17 cellular contexts compared by ENCODE assay signal in the genomic region with DNA sequence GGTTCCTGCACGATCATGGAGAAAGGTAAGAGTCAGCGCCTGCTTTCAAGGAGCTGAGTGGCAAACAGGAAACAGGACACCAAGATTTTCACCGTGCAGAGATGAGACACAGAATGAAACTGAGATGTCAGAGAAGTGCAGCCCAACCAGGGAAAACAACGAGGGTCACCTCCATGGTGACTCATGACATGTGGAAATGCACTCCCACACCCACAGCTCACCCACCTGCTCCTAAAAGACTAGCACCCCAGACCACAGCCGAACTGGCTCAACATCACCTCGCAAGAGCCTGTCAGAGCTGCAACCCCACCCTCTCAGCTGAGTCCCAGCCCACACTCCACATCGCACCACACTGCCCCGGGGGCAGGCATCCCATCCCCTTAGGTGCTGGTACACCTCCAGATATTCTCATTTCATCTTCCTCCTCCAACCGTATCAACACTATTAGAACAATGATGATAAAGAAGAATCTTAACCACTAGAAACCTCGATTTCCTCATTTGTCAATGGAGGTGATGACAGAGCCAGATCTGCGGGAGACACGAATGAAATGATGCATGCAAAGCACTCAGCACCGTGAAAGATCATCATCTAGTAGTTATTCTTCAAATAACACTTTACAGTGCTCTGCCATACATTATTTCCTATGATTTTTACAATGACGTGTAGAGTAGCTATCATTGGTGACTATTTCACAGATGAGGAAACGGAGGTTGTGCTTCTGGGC.
DNase-seq lines count a peak whose midpoint lies in the region; ATAC-seq lines count a peak whose summit lies in the region.
"Had no signal": no experiment of that assay in that cellular context is flagged by ENCODE, and none has a peak within 500 bp of the region (broad histone marks: within the 10 kb centered on the region; RNA-seq: fewer than 3 reads in every experiment).

No MANE protein-coding gene starts in this region.

- peak; percentile 21 to 34 (median 31) for DNase-seq in stimulated activated CD4-positive, alpha-beta T cell treated with anti-CD3 and anti-CD28 coated beads, Interleukin-12 subunit alpha, Interleukin-12 subunit beta, amount 100 ng/mL, for 48 hours (ENCODE audit: low read depth in 2 of 3, low spot score in 1 of 3)
- no peak for DNase-seq in stimulated activated CD4-positive, alpha-beta T cell treated with anti-CD3 and anti-CD28 coated beads, Interleukin-4, amount 100 ng/mL, for 1 hour
- peak; percentile 49 for DNase-seq in activated T-cell treated with anti-CD3 and anti-CD28 coated beads, Interleukin-2, amount 50 U/mL, for 24 hours
- peak; percentile 80 for DNase-seq in natural killer cell treated with Interleukin-12 subunit alpha and Interleukin-12 subunit beta and Interleukin-15 and Interleukin-18, amount 100 ng/mL, for 72 hours (ENCODE audit: low spot score)
- DNase-seq in aorta (peak; percentile 21 to 55), NOMO-1 (lab: John Stamatoyannopoulos, UW; ENCODE audit: unreplicated experiment in 2 of 2) (no peak), DMS 273 treated with DMSO at 0.1 percent for 48 hours (lab: John Stamatoyannopoulos, UW) (no peak), SHP77 (lab: John Stamatoyannopoulos, UW) (no peak)
- DNase-seq: central memory CD4-positive, alpha-beta T cell; MV-4-11; stomach had no signal

- H3K9me3 ChIP-seq in aorta (ENCODE audit: control insufficient read depth, low read length): peaks cover under 1% of the 10 kb centered on the region

- peak; percentile 90 for ATAC-seq in natural killer cell treated with Interleukin-12 subunit alpha and Interleukin-12 subunit beta and Interleukin-15 and Interleukin-18, amount 100 ng/mL, for 72 hours
- ATAC-seq in aorta (ENCODE audit: low FRiP score): no peak
- ATAC-seq: left lobe of liver had no signal

- peaks cover 9% of the 10 kb centered on the region for H3K9me3 Mint-ChIP-seq in activated T-cell treated with anti-CD3 and anti-CD28 coated beads, Interleukin-2, amount 50 U/mL, for 24 hours
- peaks cover 4% of the 10 kb centered on the region for H3K9me3 Mint-ChIP-seq in natural killer cell treated with Interleukin-12 subunit alpha and Interleukin-12 subunit beta and Interleukin-15 and Interleukin-18, amount 100 ng/mL, for 72 hours
- H3K9me3 Mint-ChIP-seq: activated T-helper 2 cell treated with anti-CD3 and anti-CD28 coated beads, Interferon-gamma antibody, Interleukin-2, Interleukin-4, amounts not matched to agents 10 μg/mL and 5 μg/mL and 100 μg/mL, durations not matched to agents 14 hours and 24 hours and 36 hours had no signal

- H3K36me3 ChIP-seq in aorta (ENCODE audit: control insufficient read depth in 1 of 2, insufficient read depth in 2 of 2, low read length in 1 of 2): no peaks in the 10 kb centered on the region
- H3K36me3 ChIP-seq: BLaER1 treated with 17β-estradiol and CSF1 and Interleukin-3, amounts not matched to agents 10 nM and 100 nM; stomach had no signal

- peaks cover 20% of the 10 kb centered on the region for H3K4me1 Mint-ChIP-seq in activated T-cell treated with anti-CD3 and anti-CD28 coated beads, Interleukin-2, amount 50 U/mL, for 24 hours (ENCODE audit: low read depth)
- peaks cover 14 to 20% of the 10 kb centered on the region in 2 donors for H3K4me1 Mint-ChIP-seq in natural killer cell treated with Interleukin-12 subunit alpha and Interleukin-12 subunit beta and Interleukin-15 and Interleukin-18, amount 100 ng/mL, for 72 hours (ENCODE audit: low read depth in 2 of 2)

- H3K27me3 Mint-ChIP-seq in activated T-cell treated with anti-CD3 and anti-CD28 coated beads, Interleukin-2, amount 50 U/mL, for 24 hours: peaks cover 26% of the 10 kb centered on the region
- H3K27me3 Mint-ChIP-seq in natural killer cell treated with Interleukin-12 subunit alpha and Interleukin-12 subunit beta and Interleukin-15 and Interleukin-18, amount 100 ng/mL, for 72 hours: peaks cover 31 to 46% of the 10 kb centered on the region in 2 donors

- intact Hi-C loops in aorta (cut with DNase I): no loop called here

- H3K4me1 ChIP-seq in aorta (ENCODE audit: control insufficient read depth in 1 of 2, insufficient read depth in 2 of 2, low read length in 2 of 2): no peaks in the 10 kb centered on the region

- no peaks in the 10 kb centered on the region for H3K27me3 ChIP-seq in aorta (ENCODE audit: control insufficient read depth in 1 of 2, insufficient read depth in 2 of 2, low read length in 1 of 2)
- H3K27me3 ChIP-seq: BLaER1 treated with 17β-estradiol and CSF1 and Interleukin-3, amounts not matched to agents 10 nM and 100 nM had no signal

- H3K27ac ChIP-seq in aorta (ENCODE audit: low read depth in 1 of 2, low read length in 2 of 2): no peak overlapping the region
- H3K27ac ChIP-seq: BLaER1 treated with 17β-estradiol and CSF1 and Interleukin-3, amounts not matched to agents 10 nM and 100 nM; epithelial cell of prostate; RWPE1; skin epidermis; stomach had no signal

- no peaks in the 10 kb centered on the region for H3K36me3 Mint-ChIP-seq in activated T-cell treated with anti-CD3 and anti-CD28 coated beads, Interleukin-2, amount 50 U/mL, for 24 hours (ENCODE audit: low read depth)
- peaks cover 5% of the 10 kb centered on the region for H3K36me3 Mint-ChIP-seq in natural killer cell treated with Interleukin-12 subunit alpha and Interleukin-12 subunit beta and Interleukin-15 and Interleukin-18, amount 100 ng/mL, for 72 hours

- WGBS in aorta, 2 donors: 71 to 83% methylated on average over 15 of the region's 15 CpGs

- no peak overlapping the region for H3K4me3 ChIP-seq in aorta (ENCODE audit: low read length in 2 of 2)
- H3K4me3 ChIP-seq: BLaER1 treated with 17β-estradiol and CSF1 and Interleukin-3, amounts not matched to agents 10 nM and 100 nM; skin epidermis; stomach had no signal

- peak overlapping the region; percentile 8 for H3K4me3 Mint-ChIP-seq in activated T-cell treated with anti-CD3 and anti-CD28 coated beads, Interleukin-2, amount 50 U/mL, for 24 hours
- peak overlapping the region; percentile 63 for H3K4me3 Mint-ChIP-seq in natural killer cell treated with Interleukin-12 subunit alpha and Interleukin-12 subunit beta and Interleukin-15 and Interleukin-18, amount 100 ng/mL, for 72 hours

- peak overlapping the region; percentile 40 for H3K27ac Mint-ChIP-seq in activated T-cell treated with anti-CD3 and anti-CD28 coated beads, Interleukin-2, amount 50 U/mL, for 24 hours
- peak overlapping the region; percentile 6 to 17 for H3K27ac Mint-ChIP-seq in natural killer cell treated with Interleukin-12 subunit alpha and Interleukin-12 subunit beta and Interleukin-15 and Interleukin-18, amount 100 ng/mL, for 72 hours
- H3K27ac Mint-ChIP-seq: activated T-helper 2 cell treated with anti-CD3 and anti-CD28 coated beads, Interferon-gamma antibody, Interleukin-2, Interleukin-4, amounts not matched to agents 10 μg/mL and 5 μg/mL and 100 μg/mL, durations not matched to agents 14 hours and 24 hours and 36 hours had no signal

Comparison
In these comparisons a context has a peak if more than half of its experiments do, and no peak if none do; other contexts are left out.
1. DNase-seq: peak in stimulated activated CD4-positive, alpha-beta T cell treated with anti-CD3 and anti-CD28 coated beads, Interleukin-12 subunit alpha, Interleukin-12 subunit beta, amount 100 ng/mL, for 48 hours (3 of 3), activated T-cell treated with anti-CD3 and anti-CD28 coated beads, Interleukin-2, amount 50 U/mL, for 24 hours (single experiment), natural killer cell treated with Interleukin-12 subunit alpha and Interleukin-12 subunit beta and Interleukin-15 and Interleukin-18, amount 100 ng/mL, for 72 hours (single experiment) and aorta (2 of 2); none in stimulated activated CD4-positive, alpha-beta T cell treated with anti-CD3 and anti-CD28 coated beads, Interleukin-4, amount 100 ng/mL, for 1 hour (single experiment), NOMO-1 (0 of 2), DMS 273 treated with DMSO at 0.1 percent for 48 hours (single experiment) and SHP77 (0 of 2).